1 cellular context compared by ENCODE assay signal in the genomic region with DNA sequence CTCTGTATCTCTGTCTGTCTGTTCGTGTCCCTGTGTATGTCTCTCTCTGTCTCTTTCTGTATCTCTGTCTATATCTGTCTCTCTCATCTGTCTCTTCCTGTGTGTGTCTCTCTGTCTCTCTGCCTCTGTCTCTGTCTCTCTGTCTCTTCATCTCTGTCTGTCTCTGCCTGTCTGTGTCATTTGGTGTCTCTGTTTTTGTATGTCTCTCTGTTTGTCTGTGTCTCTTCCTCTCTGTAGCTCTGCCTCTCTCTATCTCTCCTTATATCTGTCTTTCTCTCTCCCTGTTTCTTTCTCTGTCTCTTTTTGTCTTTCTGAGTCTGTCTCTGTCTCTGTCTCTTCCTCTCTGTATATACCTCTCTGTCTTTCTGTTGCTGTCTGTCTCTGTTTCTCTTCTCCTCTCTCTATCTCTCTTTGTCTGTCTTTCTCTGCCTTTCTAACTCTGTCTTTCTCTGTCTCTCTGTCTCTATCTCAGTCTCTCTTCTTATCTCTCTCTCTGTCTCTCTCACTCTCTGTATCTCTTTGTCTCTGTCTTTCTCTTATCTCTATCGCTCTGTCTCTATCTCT.
TF ChIP-seq lines count a peak whose summit lies in the region.

No MANE protein-coding gene starts in this region.

TF ChIP-seq in GM12878, 131 proteins besides CTCF, POLR2A, EP300 and RAD21:
- 0 out of 2 replicates have a peak, but pooled peaks have one; percentile 51 for TF ChIP-seq NBN (IDR thresholded peaks at IDR 0.05)
- no peak for TF ChIP-seq RELB (IDR thresholded peaks at IDR 0.05; ENCODE audit: low read depth)
- TF ChIP-seq, protein P1, sequence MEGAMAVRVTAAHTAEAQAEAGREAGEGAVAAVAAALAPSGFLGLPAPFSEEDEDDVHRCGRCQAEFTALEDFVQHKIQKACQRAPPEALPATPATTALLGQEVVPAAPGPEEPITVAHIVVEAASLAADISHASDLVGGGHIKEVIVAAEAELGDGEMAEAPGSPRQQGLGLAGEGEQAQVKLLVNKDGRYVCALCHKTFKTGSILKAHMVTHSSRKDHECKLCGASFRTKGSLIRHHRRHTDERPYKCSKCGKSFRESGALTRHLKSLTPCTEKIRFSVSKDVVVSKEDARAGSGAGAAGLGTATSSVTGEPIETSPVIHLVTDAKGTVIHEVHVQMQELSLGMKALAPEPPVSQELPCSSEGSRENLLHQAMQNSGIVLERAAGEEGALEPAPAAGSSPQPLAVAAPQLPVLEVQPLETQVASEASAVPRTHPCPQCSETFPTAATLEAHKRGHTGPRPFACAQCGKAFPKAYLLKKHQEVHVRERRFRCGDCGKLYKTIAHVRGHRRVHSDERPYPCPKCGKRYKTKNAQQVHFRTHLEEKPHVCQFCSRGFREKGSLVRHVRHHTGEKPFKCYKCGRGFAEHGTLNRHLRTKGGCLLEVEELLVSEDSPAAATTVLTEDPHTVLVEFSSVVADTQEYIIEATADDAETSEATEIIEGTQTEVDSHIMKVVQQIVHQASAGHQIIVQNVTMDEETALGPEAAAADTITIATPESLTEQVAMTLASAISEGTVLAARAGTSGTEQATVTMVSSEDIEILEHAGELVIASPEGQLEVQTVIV (IDR thresholded peaks at IDR 0.05; ENCODE audit: borderline replicate concordance, partially characterized antibody) = no peak
- TF ChIP-seq, protein P2, sequence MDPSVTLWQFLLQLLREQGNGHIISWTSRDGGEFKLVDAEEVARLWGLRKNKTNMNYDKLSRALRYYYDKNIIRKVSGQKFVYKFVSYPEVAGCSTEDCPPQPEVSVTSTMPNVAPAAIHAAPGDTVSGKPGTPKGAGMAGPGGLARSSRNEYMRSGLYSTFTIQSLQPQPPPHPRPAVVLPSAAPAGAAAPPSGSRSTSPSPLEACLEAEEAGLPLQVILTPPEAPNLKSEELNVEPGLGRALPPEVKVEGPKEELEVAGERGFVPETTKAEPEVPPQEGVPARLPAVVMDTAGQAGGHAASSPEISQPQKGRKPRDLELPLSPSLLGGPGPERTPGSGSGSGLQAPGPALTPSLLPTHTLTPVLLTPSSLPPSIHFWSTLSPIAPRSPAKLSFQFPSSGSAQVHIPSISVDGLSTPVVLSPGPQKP (IDR thresholded peaks at IDR 0.05; ENCODE audit: low read depth, low read length) = no peak
- TF ChIP-seq MEF2B (IDR thresholded peaks at IDR 0.05; ENCODE audit: partially characterized antibody, poor library complexity, severe bottlenecking) = no peak
- no peak for TF ChIP-seq RCOR1 (conservative IDR thresholded peaks at IDR 0.05; ENCODE audit: low read depth, low read length)
- TF ChIP-seq HDGF (IDR thresholded peaks at IDR 0.05) = peak; percentile 90; the same call in 1 of the 2 replicates
- 0 out of 2 replicates have a peak, but pooled peaks have one; percentile 38 for TF ChIP-seq MLLT1 (IDR thresholded peaks at IDR 0.05)
- no peak for TF ChIP-seq SPI1 (IDR thresholded peaks at IDR 0.05; ENCODE audit: borderline replicate concordance, insufficient read depth, low read depth, low read length)
- no peak for TF ChIP-seq PML (IDR thresholded peaks at IDR 0.05; ENCODE audit: low read length)
- no peak for TF ChIP-seq HDAC6 (IDR thresholded peaks at IDR 0.05; ENCODE audit: unreplicated experiment)
